8 cellular contexts compared by ENCODE assay signal in the genomic region with DNA sequence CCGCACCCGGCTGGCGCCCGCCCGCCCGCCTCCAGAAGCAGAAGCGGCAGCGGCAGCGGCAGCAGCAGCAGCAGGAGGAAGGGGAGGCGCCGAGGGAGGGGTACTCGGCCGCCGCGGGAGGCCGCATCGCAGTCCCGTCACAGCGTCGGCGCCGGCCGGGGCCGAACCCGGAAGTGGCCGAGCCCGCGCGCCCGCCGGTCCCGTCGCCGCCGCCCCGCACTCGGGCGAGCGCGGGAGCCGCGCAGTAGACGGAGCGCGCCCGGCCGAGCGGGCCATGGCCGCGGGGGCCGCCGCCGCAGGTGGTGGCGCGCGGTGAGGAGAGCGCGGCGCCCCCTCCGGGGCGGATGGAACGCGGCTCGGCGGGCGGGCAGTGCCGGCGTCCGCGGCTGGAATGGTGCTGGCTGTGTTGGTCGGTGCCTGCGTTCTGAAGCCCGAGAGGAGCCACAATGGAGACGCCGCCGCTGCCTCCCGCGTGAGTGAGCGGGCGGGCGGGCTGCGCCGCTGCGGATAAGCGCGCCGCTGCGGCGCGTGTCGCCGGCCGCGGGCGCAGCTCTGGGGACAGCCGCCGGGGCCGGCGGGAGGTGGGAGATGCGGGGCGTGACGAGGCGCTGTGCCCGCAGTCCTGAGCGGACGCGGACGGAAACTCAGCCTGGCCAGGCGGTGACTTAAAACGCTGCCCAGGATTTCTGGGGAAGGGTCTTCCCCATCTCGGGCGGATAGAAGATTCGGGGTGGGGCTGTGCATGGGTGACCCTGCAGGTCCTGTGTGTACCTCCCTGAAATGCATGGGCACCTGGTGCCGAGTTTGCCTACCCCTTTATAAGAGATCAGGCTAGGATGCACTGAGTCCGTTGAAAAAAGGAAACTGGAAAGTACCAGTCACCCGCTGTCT. TPM values are rescaled to one million over a fixed set of nuclear protein-coding genes. Genes with fewer than 3 reads are reported as not detected.
DNase-seq lines count a peak whose midpoint lies in the region; ATAC-seq, FAIRE-seq and TF ChIP-seq lines count a peak whose summit lies in the region.

A gene with protein sequence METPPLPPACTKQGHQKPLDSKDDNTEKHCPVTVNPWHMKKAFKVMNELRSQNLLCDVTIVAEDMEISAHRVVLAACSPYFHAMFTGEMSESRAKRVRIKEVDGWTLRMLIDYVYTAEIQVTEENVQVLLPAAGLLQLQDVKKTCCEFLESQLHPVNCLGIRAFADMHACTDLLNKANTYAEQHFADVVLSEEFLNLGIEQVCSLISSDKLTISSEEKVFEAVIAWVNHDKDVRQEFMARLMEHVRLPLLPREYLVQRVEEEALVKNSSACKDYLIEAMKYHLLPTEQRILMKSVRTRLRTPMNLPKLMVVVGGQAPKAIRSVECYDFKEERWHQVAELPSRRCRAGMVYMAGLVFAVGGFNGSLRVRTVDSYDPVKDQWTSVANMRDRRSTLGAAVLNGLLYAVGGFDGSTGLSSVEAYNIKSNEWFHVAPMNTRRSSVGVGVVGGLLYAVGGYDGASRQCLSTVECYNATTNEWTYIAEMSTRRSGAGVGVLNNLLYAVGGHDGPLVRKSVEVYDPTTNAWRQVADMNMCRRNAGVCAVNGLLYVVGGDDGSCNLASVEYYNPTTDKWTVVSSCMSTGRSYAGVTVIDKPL (plus strand): TSS at position 131 of the 891 bp plus-strand sequence. CDS start 316 bp downstream, at position 447.

- no peak for TF ChIP-seq RAD21 in Ishikawa (IDR thresholded peaks at IDR 0.05; ENCODE audit: low read depth)

- H3K4me2 ChIP-seq in DOHH2 (ENCODE audit: low read length) = peak within 1 kb of the TSS; percentile 99

- peak within 1 kb of the TSS; percentile 94 for H3K4me3 Mint-ChIP-seq in glutamatergic neuron (ENCODE audit: unreplicated experiment)

- H3K36me3 ChIP-seq in DOHH2 (ENCODE audit: control insufficient read depth, low read length) (no peaks in the 10 kb centered on the region), pancreas (no peaks in the 10 kb centered on the region), tibial nerve (no peaks in the 10 kb centered on the region)

- DNase-seq in activated naive CD4-positive, alpha-beta T cell treated with anti-CD3 and anti-CD28 coated beads, Interleukin-2, amount 50 U/mL, for 72 hours (ENCODE audit: low spot score in 2 of 2) = peak; percentile 66 to 76
- DNase-seq in glutamatergic neuron = peak; percentile 84
- DNase-seq in pancreas = peak; percentile 67 to 88 (median 80)
- peak; percentile 43 to 55 for DNase-seq in tibial nerve (ENCODE audit: low spot score in 2 of 2)

- TF ChIP-seq EP300 in Ishikawa (IDR thresholded peaks at IDR 0.05; ENCODE audit: borderline replicate concordance) (0 out of 2 replicates have a peak, but pooled peaks have one; percentile 14), tibial nerve (IDR thresholded peaks at IDR 0.05) (peak in 1 of 2 donors; percentile 24)

- intact Hi-C loops in pancreas (cut with DNase I) = no loop called here

- 0 out of 2 replicates have a peak, but pooled peaks cover 2% of the 10 kb centered on the region for H3F3A ChIP-seq in DOHH2 (ENCODE audit: control insufficient read depth, insufficient read depth)

- peaks cover 9% of the 10 kb centered on the region for H3K27me3 Mint-ChIP-seq in glutamatergic neuron (ENCODE audit: unreplicated experiment)

- no peaks in the 10 kb centered on the region for H3K9me3 ChIP-seq in DOHH2 (ENCODE audit: control insufficient read depth, insufficient read depth, low read length)
- H3K9me3 ChIP-seq in pancreas = no peaks in the 10 kb centered on the region
- H3K9me3 ChIP-seq in tibial nerve = no peaks in the 10 kb centered on the region

- H3K4me1 ChIP-seq in DOHH2 (ENCODE audit: control insufficient read depth, low read length) (peaks cover 50% of the 10 kb centered on the region), pancreas (peaks cover 0 to 9% (median 5%) of the 10 kb centered on the region in 3 donors), tibial nerve (peaks cover 0 to 25% (median 6%) of the 10 kb centered on the region in 4 donors)

- H3K4me3 ChIP-seq in DOHH2 (ENCODE audit: low read length) (peak within 1 kb of the TSS; percentile 97), pancreas (peak within 1 kb of the TSS; percentile 66 to 95 (median 82)), tibial nerve (peak within 1 kb of the TSS; percentile 67 to 96 (median 79))

- FAIRE-seq in pancreas (lab: Jason Lieb, UNC) = no peak

- 0 to 1% methylated on average over 54 to 116 of the region's 116 CpGs for WGBS in pancreas, 2 donors
- 0% methylated on average over 38 to 95 of the region's 116 CpGs for WGBS in tibial nerve, 2 donors

- no peaks in the 10 kb centered on the region for H3K9me2 ChIP-seq in DOHH2 (replicated peaks; ENCODE audit: control insufficient read depth, low read length)

- peaks cover 53% of the 10 kb centered on the region for H3K79me2 ChIP-seq in DOHH2 (ENCODE audit: control insufficient read depth, low read length)

- H3K36me3 Mint-ChIP-seq in activated naive CD4-positive, alpha-beta T cell treated with anti-CD3 and anti-CD28 coated beads, Interleukin-2, amount 50 U/mL, for 72 hours = peaks cover 9 to 11% of the 10 kb centered on the region in 2 donors
- no peaks in the 10 kb centered on the region for H3K36me3 Mint-ChIP-seq in glutamatergic neuron (ENCODE audit: unreplicated experiment)

- TF ChIP-seq POLR2A in tibial nerve (IDR thresholded peaks at IDR 0.05) = peak; percentile 60 to 61

- peak within 1 kb of the TSS; percentile 84 to 87 for H3K27ac Mint-ChIP-seq in activated naive CD4-positive, alpha-beta T cell treated with anti-CD3 and anti-CD28 coated beads, Interleukin-2, amount 50 U/mL, for 72 hours
- peak within 1 kb of the TSS; percentile 87 for H3K27ac Mint-ChIP-seq in glutamatergic neuron (ENCODE audit: unreplicated experiment)

- H3K9me3 Mint-ChIP-seq in activated naive CD4-positive, alpha-beta T cell treated with anti-CD3 and anti-CD28 coated beads, Interleukin-2, amount 50 U/mL, for 72 hours = peaks cover 0 to 2% of the 10 kb centered on the region in 2 donors
- H3K9me3 Mint-ChIP-seq in glutamatergic neuron (ENCODE audit: unreplicated experiment) = peaks cover 8% of the 10 kb centered on the region

- peaks cover 12% of the 10 kb centered on the region for H3K4me1 Mint-ChIP-seq in glutamatergic neuron (ENCODE audit: low read depth, unreplicated experiment)

- no peaks in the 10 kb centered on the region for H3K27me3 ChIP-seq in DOHH2 (ENCODE audit: control insufficient read depth, low read length)
- H3K27me3 ChIP-seq in pancreas = no peaks in the 10 kb centered on the region
- H3K27me3 ChIP-seq in tibial nerve = no peaks in the 10 kb centered on the region

- H3K27ac ChIP-seq in DOHH2 (ENCODE audit: low read depth, low read length) (no peak within 1 kb of the TSS), pancreas (peak within 1 kb of the TSS; percentile 69 to 85 (median 83)), tibial nerve (peak within 1 kb of the TSS; percentile 65 to 92 (median 78))

- ATAC-seq in GM21529 (IDR thresholded peaks at IDR 0.05; ENCODE audit: unreplicated experiment) (peak; percentile 85), SK-N-SH treated with all-trans-retinoic acid at 6 μM for 48 hours (peak; percentile 59), pancreas (peak; percentile 93 to 97 (median 95))
- ATAC-seq in activated naive CD4-positive, alpha-beta T cell treated with anti-CD3 and anti-CD28 coated beads, Interleukin-2, amount 50 U/mL, for 72 hours = peak; percentile 72 to 78

- H4K20me1 ChIP-seq in DOHH2 (ENCODE audit: control insufficient read depth, insufficient read depth, low read depth, low read length) = peaks cover 4% of the 10 kb centered on the region; the same call in 1 of the 2 replicates

- TF ChIP-seq CTCF in DOHH2 (IDR thresholded peaks at IDR 0.05; ENCODE audit: low read depth, low read length, poor library complexity, severe bottlenecking) = no peak
- no peak for TF ChIP-seq CTCF in glutamatergic neuron (IDR thresholded peaks at IDR 0.05; ENCODE audit: partially characterized antibody, unreplicated experiment)
- TF ChIP-seq CTCF in pancreas (IDR thresholded peaks at IDR 0.05) = no peak
- TF ChIP-seq CTCF in tibial nerve (IDR thresholded peaks at IDR 0.05) = no peak

TF ChIP-seq in Ishikawa, 13 proteins besides CTCF, POLR2A, EP300 and RAD21 (continues in another document):
- TF ChIP-seq FOXM1 (IDR thresholded peaks at IDR 0.05; ENCODE audit: borderline replicate concordance, low read depth) = no peak
- no peak for TF ChIP-seq USF1 (IDR thresholded peaks at IDR 0.05)
- TF ChIP-seq, protein P1, sequence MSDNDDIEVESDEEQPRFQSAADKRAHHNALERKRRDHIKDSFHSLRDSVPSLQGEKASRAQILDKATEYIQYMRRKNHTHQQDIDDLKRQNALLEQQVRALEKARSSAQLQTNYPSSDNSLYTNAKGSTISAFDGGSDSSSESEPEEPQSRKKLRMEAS (IDR thresholded peaks at IDR 0.05) = no peak; the same call in 1 of the 2 replicates
- peak; percentile 68 for TF ChIP-seq ZBTB7A (IDR thresholded peaks at IDR 0.05; ENCODE audit: low read depth)

TF ChIP-seq in SK-N-SH treated with all-trans-retinoic acid at 6 μM for 48 hours, 23 proteins besides CTCF, POLR2A, EP300 and RAD21 (continues in another document):
- TF ChIP-seq ISL1 (CRISPR knock-in tag; IDR thresholded peaks at IDR 0.05) (no peak), ZNF8 (CRISPR knock-in tag; IDR thresholded peaks at IDR 0.05) (no peak), RARB (CRISPR knock-in tag; IDR thresholded peaks at IDR 0.05) (no peak), SNAI2 (CRISPR knock-in tag; IDR thresholded peaks at IDR 0.05) (no peak), ZFP30 (CRISPR knock-in tag; IDR thresholded peaks at IDR 0.05) (no peak), CSDC2 (CRISPR knock-in tag; IDR thresholded peaks at IDR 0.05) (no peak), TCF4 (CRISPR knock-in tag; IDR thresholded peaks at IDR 0.05; ENCODE audit: borderline replicate concordance) (no peak), ZNF565 (CRISPR knock-in tag; conservative IDR thresholded peaks at IDR 0.05; ENCODE audit: low read depth) (no peak)
- TF ChIP-seq, protein P2, sequence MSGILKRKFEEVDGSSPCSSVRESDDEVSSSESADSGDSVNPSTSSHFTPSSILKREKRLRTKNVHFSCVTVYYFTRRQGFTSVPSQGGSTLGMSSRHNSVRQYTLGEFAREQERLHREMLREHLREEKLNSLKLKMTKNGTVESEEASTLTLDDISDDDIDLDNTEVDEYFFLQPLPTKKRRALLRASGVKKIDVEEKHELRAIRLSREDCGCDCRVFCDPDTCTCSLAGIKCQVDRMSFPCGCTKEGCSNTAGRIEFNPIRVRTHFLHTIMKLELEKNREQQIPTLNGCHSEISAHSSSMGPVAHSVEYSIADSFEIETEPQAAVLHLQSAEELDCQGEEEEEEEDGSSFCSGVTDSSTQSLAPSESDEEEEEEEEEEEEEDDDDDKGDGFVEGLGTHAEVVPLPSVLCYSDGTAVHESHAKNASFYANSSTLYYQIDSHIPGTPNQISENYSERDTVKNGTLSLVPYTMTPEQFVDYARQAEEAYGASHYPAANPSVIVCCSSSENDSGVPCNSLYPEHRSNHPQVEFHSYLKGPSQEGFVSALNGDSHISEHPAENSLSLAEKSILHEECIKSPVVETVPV (CRISPR knock-in tag; IDR thresholded peaks at IDR 0.05) = no peak

RNA-seq across cellular contexts. Expression of the gene that starts here (rescaled TPM):
- 10 to 100 TPM; 32.1 to 35.1 TPM for total RNA-seq in activated naive CD4-positive, alpha-beta T cell treated with anti-CD3 and anti-CD28 coated beads, Interleukin-2, amount 50 U/mL, for 72 hours
- 19.7 TPM for total RNA-seq in glutamatergic neuron (ENCODE audit: unreplicated experiment)
- 10 to 100 TPM in 2 of 6 donors, 1 to 10 TPM in 4; 4.1 to 12.2 (median 6.5) TPM for total RNA-seq in pancreas
- 10 to 100 TPM in 1 of 2 donors, 1 to 10 TPM in 1; 6.0 to 10.8 TPM for polyA plus RNA-seq in pancreas
- total RNA-seq in tibial nerve = 10 to 100 TPM; 18.0 to 26.7 (median 23.8) TPM
